In genomic region chr14:22713631-22713950, GRCh38 we compare ENCODE assay signal across 9 cellular contexts. TPM values are rescaled to one million over a fixed set of nuclear protein-coding genes. Genes with fewer than 3 reads are reported as not detected.
DNase-seq lines count a peak whose midpoint lies in the region; ATAC-seq and TF ChIP-seq lines count a peak whose summit lies in the region.
"Had no signal": no experiment of that assay in that cellular context is flagged by ENCODE, and none has a peak within 500 bp of the region (broad histone marks: within the 10 kb centered on the region; RNA-seq: fewer than 3 reads in every experiment).

No MANE protein-coding gene starts in this region.

- peaks cover 12% of the 10 kb centered on the region for H3K36me3 Mint-ChIP-seq in Calu3 (ENCODE audit: insufficient read depth, unreplicated experiment)
- no peaks in the 10 kb centered on the region for H3K36me3 Mint-ChIP-seq in brain
- no peaks in the 10 kb centered on the region for H3K36me3 Mint-ChIP-seq in natural killer cell treated with Interleukin-12 subunit alpha and Interleukin-12 subunit beta and Interleukin-15 and Interleukin-18, amount 100 ng/mL, for 72 hours

- TF ChIP-seq CTCF in Calu3 (IDR thresholded peaks at IDR 0.05; ENCODE audit: unreplicated experiment) (no peak), KMS-11 (conservative IDR thresholded peaks at IDR 0.05; ENCODE audit: low read depth, low read length) (no peak), brain (conservative IDR thresholded peaks at IDR 0.05) (no peak)

- H3K4me1 Mint-ChIP-seq in Calu3 (ENCODE audit: low read depth, unreplicated experiment): no peaks in the 10 kb centered on the region
- peaks cover 12% of the 10 kb centered on the region for H3K4me1 Mint-ChIP-seq in brain
- peaks cover 6 to 13% of the 10 kb centered on the region in 2 donors for H3K4me1 Mint-ChIP-seq in natural killer cell treated with Interleukin-12 subunit alpha and Interleukin-12 subunit beta and Interleukin-15 and Interleukin-18, amount 100 ng/mL, for 72 hours (ENCODE audit: low read depth in 2 of 2)

- peak overlapping the region; percentile 74 for H3K4me3 Mint-ChIP-seq in Calu3 (ENCODE audit: low read depth, unreplicated experiment)
- H3K4me3 Mint-ChIP-seq in brain: peak overlapping the region; percentile 59 to 79 (median 76)
- H3K4me3 Mint-ChIP-seq in natural killer cell treated with Interleukin-12 subunit alpha and Interleukin-12 subunit beta and Interleukin-15 and Interleukin-18, amount 100 ng/mL, for 72 hours: peak overlapping the region; percentile 73

- peak overlapping the region; percentile 58 for H3K27ac Mint-ChIP-seq in Calu3 (ENCODE audit: unreplicated experiment)
- H3K27ac Mint-ChIP-seq in brain: peak overlapping the region in 1 of 5 experiments; percentile 60
- H3K27ac Mint-ChIP-seq in natural killer cell treated with Interleukin-12 subunit alpha and Interleukin-12 subunit beta and Interleukin-15 and Interleukin-18, amount 100 ng/mL, for 72 hours: peak overlapping the region in 1 of 2 donors; percentile 33

- H3K79me2 ChIP-seq in KMS-11 (ENCODE audit: insufficient read depth, low read depth): no peaks in the 10 kb centered on the region

- no peak for ATAC-seq in natural killer cell treated with Interleukin-12 subunit alpha and Interleukin-12 subunit beta and Interleukin-15 and Interleukin-18, amount 100 ng/mL, for 72 hours

- intact Hi-C loops in Calu3 (cut with micrococcal nuclease; ENCODE audit: unreplicated experiment): loop anchor here (5.0 kb wide), 2 partner anchors 51 to 141 kb away; no protein-coding TSS in a partner anchor

- no peaks in the 10 kb centered on the region for H3K4me1 ChIP-seq in KMS-11 (ENCODE audit: low read depth, poor library complexity, severe bottlenecking)

- BruUV-seq in Calu3 (replicated peaks; lab: Mats Ljungman, UMichigan): no TSS peak

- H3K27me3 Mint-ChIP-seq in Calu3 (ENCODE audit: unreplicated experiment): peaks cover 33% of the 10 kb centered on the region
- peaks cover 30% of the 10 kb centered on the region for H3K27me3 Mint-ChIP-seq in brain
- peaks cover 37 to 38% of the 10 kb centered on the region in 2 donors for H3K27me3 Mint-ChIP-seq in natural killer cell treated with Interleukin-12 subunit alpha and Interleukin-12 subunit beta and Interleukin-15 and Interleukin-18, amount 100 ng/mL, for 72 hours

- H3K9me3 Mint-ChIP-seq in Calu3 (ENCODE audit: low read depth, unreplicated experiment) (no peaks in the 10 kb centered on the region), brain (peaks cover 0 to under 1% (median 0%) of the 10 kb centered on the region in 5 experiments)
- H3K9me3 Mint-ChIP-seq in natural killer cell treated with Interleukin-12 subunit alpha and Interleukin-12 subunit beta and Interleukin-15 and Interleukin-18, amount 100 ng/mL, for 72 hours: no peaks in the 10 kb centered on the region

- DNase-seq in Calu3: no peak
- DNase-seq in natural killer cell treated with Interleukin-12 subunit alpha and Interleukin-12 subunit beta and Interleukin-15 and Interleukin-18, amount 100 ng/mL, for 72 hours (ENCODE audit: low spot score): no peak
- no peak for DNase-seq in activated CD4-positive, CD25-positive, alpha-beta regulatory T cell (lab: John Stamatoyannopoulos, UW)
- DNase-seq in amygdala (lab: John Stamatoyannopoulos, UW): no peak
- DNase-seq in NCI-H446 (lab: John Stamatoyannopoulos, UW): no peak
- DNase-seq in activated gamma-delta T cell (lab: John Stamatoyannopoulos, UW): no peak
- DNase-seq: NCI-H1417 treated with DMSO at 0.1 percent for 48 hours had no signal

- no peak overlapping the region for H3K9ac ChIP-seq in KMS-11

- peak overlapping the region; percentile 23; the same call in 1 of the 2 replicates for H3K4me2 ChIP-seq in KMS-11

- H3K4me3 ChIP-seq in KMS-11 (IDR thresholded peaks at IDR 0.05; ENCODE audit: insufficient read depth, low read depth, low read length): no peak overlapping the region

- no peak overlapping the region for H3K27ac ChIP-seq in KMS-11

- H3K27me3 ChIP-seq in KMS-11 (ENCODE audit: insufficient read depth, low read depth): no peaks in the 10 kb centered on the region

- peak overlapping the region; percentile 64 for H2AFZ ChIP-seq in KMS-11 (ENCODE audit: low read depth)

- no peaks in the 10 kb centered on the region for H4K20me1 ChIP-seq in KMS-11 (ENCODE audit: insufficient read depth)

- CTCF ChIA-PET in Calu3 (lab: Charles Lee): interaction anchor here (0.6 to 1.0 kb wide), 10 partner anchors 8 to 1625 kb away, joined by 3 to 10 read pairs (median 3); no protein-coding TSS in a partner anchor

- H3K36me3 ChIP-seq in KMS-11 (ENCODE audit: insufficient read depth): no peaks in the 10 kb centered on the region

RNA-seq across cellular contexts. Expression of gene OXA1L, which starts 52.9 kb away (rescaled TPM):
- total RNA-seq in Calu3 (2022): 76.5 and 83.3 TPM in 2 replicates
- 75.1 TPM for polyA plus RNA-seq in brain (ENCODE audit: insufficient read depth, low read depth, low replicate concordance)
- total RNA-seq in natural killer cell treated with Interleukin-12 subunit alpha and Interleukin-12 subunit beta and Interleukin-15 and Interleukin-18, amount 100 ng/mL, for 72 hours: 100 to 1,000 TPM; 103 to 112 TPM
